Comparison of ENCODE assay signal across 8 cellular contexts in genomic region chr18:34494359-34494696, GRCh38.
A peak's percentile ranks its signal among the peaks of the same experiment; 100 is the strongest.
DNase-seq lines count a peak whose midpoint lies in the region; ATAC-seq and TF ChIP-seq lines count a peak whose summit lies in the region.

No MANE protein-coding gene starts in this region.

- H3K9me3 ChIP-seq in ES-I3 (ENCODE audit: control insufficient read depth, insufficient read depth, low read length) (peaks cover 4% of the 10 kb centered on the region; the same call in 1 of the 2 replicates), heart right ventricle (no peaks in the 10 kb centered on the region), BE2C (no peaks in the 10 kb centered on the region)

- intact Hi-C loops in heart right ventricle (cut with DNase I) (loop anchor here in 7 of 10 donors (2.0 to 10.0 kb wide), 10 partner anchors 52 to 300 kb away; no protein-coding TSS in a partner anchor), posterior cingulate gyrus (cut with DNase I) (loop anchor here (10.0 kb wide), 2 partner anchors 160 to 290 kb away; no protein-coding TSS in a partner anchor)

- ATAC-seq in heart right ventricle (peak in 6 of 8 donors; percentile 25 to 63 (median 45)), HG02973 (IDR thresholded peaks at IDR 0.05; ENCODE audit: unreplicated experiment) (no peak)

- WGBS in heart right ventricle, 2 donors, result 4 to 7% methylated on average over 16 of the region's 16 CpGs

- TF ChIP-seq CTCF in heart right ventricle (IDR thresholded peaks at IDR 0.05), result no peak
- no peak for TF ChIP-seq CTCF in BE2C (IDR thresholded peaks at IDR 0.05; ENCODE audit: low read depth, low read length)

- peaks cover 0 to 40% (median 0%) of the 10 kb centered on the region in 7 donors for H3K27me3 ChIP-seq in heart right ventricle
- H3K27me3 ChIP-seq in BE2C, result peaks cover 23% of the 10 kb centered on the region

- H3K4me3 ChIP-seq in heart right ventricle (peak overlapping the region; percentile 42 to 69 (median 65)), BE2C (ENCODE audit: low read depth, low read length) (no peak overlapping the region)

- H3K4me1 ChIP-seq in ES-I3 (ENCODE audit: insufficient read depth, low read length) (peaks cover 12% of the 10 kb centered on the region; the same call in 1 of the 2 replicates), heart right ventricle (peaks cover 0 to 28% (median 10%) of the 10 kb centered on the region in 9 donors), BE2C (no peaks in the 10 kb centered on the region)

- H3K9ac ChIP-seq in ES-I3 (ENCODE audit: low read depth, low read length), result peak overlapping the region; percentile 82; the same call in 1 of the 2 replicates

- H3K36me3 ChIP-seq in ES-I3 (ENCODE audit: insufficient read depth, low read length), result no peaks in the 10 kb centered on the region
- H3K36me3 ChIP-seq in heart right ventricle, result no peaks in the 10 kb centered on the region
- H3K36me3 ChIP-seq in BE2C, result no peaks in the 10 kb centered on the region

- peak; percentile 31 for DNase-seq in SKM-1 treated with dmso at 0.1 percent for 144 hours (lab: John Stamatoyannopoulos, UW; ENCODE audit: unreplicated experiment)
- peak; percentile 11 to 26 for DNase-seq in heart right ventricle
- DNase-seq in posterior cingulate gyrus, result peak in 9 of 10 donors; percentile 10 to 87 (median 30)
- DNase-seq in BE2C, result no peak
- no peak for DNase-seq in D341Med (ENCODE audit: low spot score)
- no peak for DNase-seq in NCI-H524 (lab: John Stamatoyannopoulos, UW)

- H3K27ac ChIP-seq in heart right ventricle, result peak overlapping the region; percentile 71 to 91 (median 84)

Comparison
In these comparisons a context has a peak if more than half of its experiments do, and no peak if none do; other contexts are left out.
1. DNase-seq: peak in SKM-1 treated with dmso at 0.1 percent for 144 hours (single experiment), heart right ventricle (2 of 2) and posterior cingulate gyrus (9 of 10); none in BE2C (single experiment), D341Med (single experiment) and NCI-H524 (0 of 2).